In genomic region chr5:40736103-40736875, GRCh38 we compare ENCODE assay signal across 8 cellular contexts. TPM values are rescaled to one million over a fixed set of nuclear protein-coding genes. Genes with fewer than 3 reads are reported as not detected.
A peak's percentile ranks its signal among the peaks of the same experiment; 100 is the strongest.
DNase-seq lines count a peak whose midpoint lies in the region; ATAC-seq, FAIRE-seq and TF ChIP-seq lines count a peak whose summit lies in the region.

No MANE protein-coding gene starts in this region.

- peak; percentile 19 for DNase-seq in DMS153 (lab: John Stamatoyannopoulos, UW)
- DNase-seq in HTR-8/SVneo (ENCODE audit: insufficient read length, low spot score): peak; percentile 72
- peak; percentile 61 for DNase-seq in RPMI8226
- peak; percentile 20 for DNase-seq in endothelial cell (ENCODE audit: low spot score)
- peak; percentile 38 for DNase-seq in naive B cell
- DNase-seq in NCI-H2029 (lab: John Stamatoyannopoulos, UW): no peak

- H3K9me3 Mint-ChIP-seq in endothelial cell (ENCODE audit: unreplicated experiment) (no peaks in the 10 kb centered on the region), naive B cell (peaks cover 3 to 11% (median 9%) of the 10 kb centered on the region in 7 donors)

- H3K27ac Mint-ChIP-seq in endothelial cell (ENCODE audit: unreplicated experiment): no peak overlapping the region
- peak overlapping the region in 1 of 6 donors; percentile 6 for H3K27ac Mint-ChIP-seq in naive B cell

- H3K4me1 Mint-ChIP-seq in endothelial cell (ENCODE audit: unreplicated experiment) (peaks cover 18% of the 10 kb centered on the region), naive B cell (peaks cover 3 to 16% (median 16%) of the 10 kb centered on the region in 3 donors)

- H3K27me3 Mint-ChIP-seq in endothelial cell (ENCODE audit: unreplicated experiment) (peaks cover 2% of the 10 kb centered on the region), naive B cell (no peaks in the 10 kb centered on the region)

- ATAC-seq in GM19372 (IDR thresholded peaks at IDR 0.05; ENCODE audit: low read depth, unreplicated experiment): peak; percentile 76
- ATAC-seq in naive B cell (ENCODE audit: low read depth in 2 of 2): peak; percentile 55 to 68
- no peak for ATAC-seq in HG03460 (IDR thresholded peaks at IDR 0.05; ENCODE audit: unreplicated experiment)

- H3K36me3 Mint-ChIP-seq in endothelial cell (ENCODE audit: low read depth, unreplicated experiment) (peaks cover 20% of the 10 kb centered on the region), naive B cell (peaks cover 11 to 19% of the 10 kb centered on the region in 2 donors)

- no peak overlapping the region for H3K4me3 Mint-ChIP-seq in endothelial cell (ENCODE audit: unreplicated experiment)
- H3K4me3 Mint-ChIP-seq in naive B cell: no peak overlapping the region

- FAIRE-seq in HTR-8/SVneo (lab: Jason Lieb, UNC): no peak

- peak; percentile 57 for TF ChIP-seq CTCF in endothelial cell (IDR thresholded peaks at IDR 0.05; ENCODE audit: unreplicated experiment)

RNA-seq across cellular contexts. Expression of gene TTC33, which starts 19.5 kb away (rescaled TPM):
- 8.6 TPM for total RNA-seq in endothelial cell (ENCODE audit: unreplicated experiment)
- 10 to 100 TPM; 14.6 to 21.6 (median 18.9) TPM for polyA plus RNA-seq in naive B cell (ENCODE audit: low read depth in 6 of 6)

RNA-seq across cellular contexts. Expression of gene PTGER4, which starts 56.6 kb away (rescaled TPM):
- 0.26 TPM for total RNA-seq in endothelial cell (ENCODE audit: unreplicated experiment)
- 10 to 100 TPM; 21.4 to 66.3 (median 38.7) TPM for polyA plus RNA-seq in naive B cell (ENCODE audit: low read depth in 6 of 6)
